Comparison of ENCODE assay signal across 1 cellular context in genomic region chr7:99293167-99293566, GRCh38.
TF ChIP-seq lines count a peak whose summit lies in the region.

No MANE protein-coding gene starts in this region.

TF ChIP-seq in WTC11, 78 proteins besides CTCF, POLR2A, EP300 and RAD21 (continued from another document):
- no peak for TF ChIP-seq ZNF532 (CRISPR knock-in tag; IDR thresholded peaks at IDR 0.05; ENCODE audit: borderline replicate concordance)
